In genomic region chr5:38105231-38105570, GRCh38 we compare ENCODE assay signal across 1 cellular context.
TF ChIP-seq lines count a peak whose summit lies in the region.

No MANE protein-coding gene starts in this region.

TF ChIP-seq in HepG2, 621 proteins besides CTCF, POLR2A, EP300 and RAD21 (continued from another document):
- TF ChIP-seq, protein P1, sequence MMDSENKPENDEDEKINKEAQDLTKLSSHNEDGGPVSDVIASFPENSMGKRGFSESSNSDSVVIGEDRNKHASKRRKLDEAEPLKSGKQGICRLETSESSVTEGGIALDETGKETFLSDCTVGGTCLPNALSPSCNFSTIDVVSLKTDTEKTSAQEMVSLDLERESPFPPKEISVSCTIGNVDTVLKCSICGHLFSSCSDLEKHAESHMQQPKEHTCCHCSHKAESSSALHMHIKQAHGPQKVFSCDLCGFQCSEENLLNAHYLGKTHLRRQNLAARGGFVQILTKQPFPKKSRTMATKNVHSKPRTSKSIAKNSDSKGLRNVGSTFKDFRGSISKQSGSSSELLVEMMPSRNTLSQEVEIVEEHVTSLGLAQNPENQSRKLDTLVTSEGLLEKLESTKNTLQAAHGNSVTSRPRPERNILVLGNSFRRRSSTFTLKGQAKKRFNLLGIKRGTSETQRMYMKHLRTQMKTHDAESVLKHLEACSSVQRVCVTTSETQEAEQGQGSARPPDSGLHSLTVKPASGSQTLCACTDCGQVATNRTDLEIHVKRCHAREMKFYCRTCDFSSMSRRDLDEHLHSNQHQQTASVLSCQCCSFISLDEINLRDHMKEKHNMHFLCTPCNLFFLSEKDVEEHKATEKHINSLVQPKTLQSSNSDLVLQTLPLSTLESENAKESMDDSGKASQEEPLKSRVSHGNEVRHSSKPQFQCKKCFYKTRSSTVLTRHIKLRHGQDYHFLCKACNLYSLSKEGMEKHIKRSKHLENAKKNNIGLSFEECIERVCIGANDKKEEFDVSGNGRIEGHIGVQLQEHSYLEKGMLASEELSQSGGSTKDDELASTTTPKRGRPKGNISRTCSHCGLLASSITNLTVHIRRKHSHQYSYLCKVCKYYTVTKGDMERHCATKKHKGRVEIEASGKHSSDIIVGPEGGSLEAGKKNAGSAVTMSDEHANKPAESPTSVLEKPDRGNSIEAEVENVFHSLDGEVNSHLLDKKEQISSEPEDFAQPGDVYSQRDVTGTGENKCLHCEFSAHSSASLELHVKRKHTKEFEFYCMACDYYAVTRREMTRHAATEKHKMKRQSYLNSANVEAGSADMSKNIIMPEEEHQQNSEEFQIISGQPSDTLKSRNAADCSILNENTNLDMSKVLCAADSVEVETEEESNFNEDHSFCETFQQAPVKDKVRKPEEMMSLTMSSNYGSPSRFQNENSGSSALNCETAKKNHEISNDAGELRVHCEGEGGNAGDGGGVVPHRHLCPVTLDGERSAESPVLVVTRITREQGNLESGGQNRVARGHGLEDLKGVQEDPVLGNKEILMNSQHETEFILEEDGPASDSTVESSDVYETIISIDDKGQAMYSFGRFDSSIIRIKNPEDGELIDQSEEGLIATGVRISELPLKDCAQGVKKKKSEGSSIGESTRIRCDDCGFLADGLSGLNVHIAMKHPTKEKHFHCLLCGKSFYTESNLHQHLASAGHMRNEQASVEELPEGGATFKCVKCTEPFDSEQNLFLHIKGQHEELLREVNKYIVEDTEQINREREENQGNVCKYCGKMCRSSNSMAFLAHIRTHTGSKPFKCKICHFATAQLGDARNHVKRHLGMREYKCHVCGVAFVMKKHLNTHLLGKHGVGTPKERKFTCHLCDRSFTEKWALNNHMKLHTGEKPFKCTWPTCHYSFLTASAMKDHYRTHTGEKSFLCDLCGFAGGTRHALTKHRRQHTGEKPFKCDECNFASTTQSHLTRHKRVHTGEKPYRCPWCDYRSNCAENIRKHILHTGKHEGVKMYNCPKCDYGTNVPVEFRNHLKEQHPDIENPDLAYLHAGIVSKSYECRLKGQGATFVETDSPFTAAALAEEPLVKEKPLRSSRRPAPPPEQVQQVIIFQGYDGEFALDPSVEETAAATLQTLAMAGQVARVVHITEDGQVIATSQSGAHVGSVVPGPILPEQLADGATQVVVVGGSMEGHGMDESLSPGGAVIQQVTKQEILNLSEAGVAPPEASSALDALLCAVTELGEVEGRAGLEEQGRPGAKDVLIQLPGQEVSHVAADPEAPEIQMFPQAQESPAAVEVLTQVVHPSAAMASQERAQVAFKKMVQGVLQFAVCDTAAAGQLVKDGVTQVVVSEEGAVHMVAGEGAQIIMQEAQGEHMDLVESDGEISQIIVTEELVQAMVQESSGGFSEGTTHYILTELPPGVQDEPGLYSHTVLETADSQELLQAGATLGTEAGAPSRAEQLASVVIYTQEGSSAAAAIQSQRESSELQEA (CRISPR knock-in tag; IDR thresholded peaks at IDR 0.05; ENCODE audit: not compliant biosample characterization) = no peak
- peak; percentile 12; the same call in 1 of the 2 replicates for TF ChIP-seq CHD4 (IDR thresholded peaks at IDR 0.05; ENCODE audit: borderline replicate concordance, low read length)
- TF ChIP-seq ZNF567 (CRISPR knock-in tag; IDR thresholded peaks at IDR 0.05; ENCODE audit: borderline replicate concordance) = no peak
- peak; percentile 18; the same call in 1 of the 2 replicates for TF ChIP-seq BRD4 (CRISPR knock-in tag; IDR thresholded peaks at IDR 0.05)
- peak; percentile 49 for TF ChIP-seq POLR2G (IDR thresholded peaks at IDR 0.05; ENCODE audit: low read depth, low read length)
- TF ChIP-seq ZBTB38 (CRISPR knock-in tag; IDR thresholded peaks at IDR 0.05) = peak; percentile 68; the same call in 1 of the 2 replicates
- peak; percentile 5; the same call in 1 of the 2 replicates for TF ChIP-seq ZNF644 (CRISPR knock-in tag; IDR thresholded peaks at IDR 0.05; ENCODE audit: low read depth)
- TF ChIP-seq ZNF331 (CRISPR knock-in tag; IDR thresholded peaks at IDR 0.05) = 0 out of 2 replicates have a peak, but pooled peaks have one; percentile 2
- peak; percentile 21; the same call in 1 of the 2 replicates for TF ChIP-seq ZNF580 (CRISPR knock-in tag; IDR thresholded peaks at IDR 0.05; ENCODE audit: borderline replicate concordance, low read depth)
